ENCODE assay signal across 8 cellular contexts in genomic region chr4:152935661-152936445, GRCh38. TPM values are rescaled to one million over a fixed set of nuclear protein-coding genes. Genes with fewer than 3 reads are reported as not detected.
DNase-seq lines count a peak whose midpoint lies in the region; TF ChIP-seq lines count a peak whose summit lies in the region.

A gene with protein sequence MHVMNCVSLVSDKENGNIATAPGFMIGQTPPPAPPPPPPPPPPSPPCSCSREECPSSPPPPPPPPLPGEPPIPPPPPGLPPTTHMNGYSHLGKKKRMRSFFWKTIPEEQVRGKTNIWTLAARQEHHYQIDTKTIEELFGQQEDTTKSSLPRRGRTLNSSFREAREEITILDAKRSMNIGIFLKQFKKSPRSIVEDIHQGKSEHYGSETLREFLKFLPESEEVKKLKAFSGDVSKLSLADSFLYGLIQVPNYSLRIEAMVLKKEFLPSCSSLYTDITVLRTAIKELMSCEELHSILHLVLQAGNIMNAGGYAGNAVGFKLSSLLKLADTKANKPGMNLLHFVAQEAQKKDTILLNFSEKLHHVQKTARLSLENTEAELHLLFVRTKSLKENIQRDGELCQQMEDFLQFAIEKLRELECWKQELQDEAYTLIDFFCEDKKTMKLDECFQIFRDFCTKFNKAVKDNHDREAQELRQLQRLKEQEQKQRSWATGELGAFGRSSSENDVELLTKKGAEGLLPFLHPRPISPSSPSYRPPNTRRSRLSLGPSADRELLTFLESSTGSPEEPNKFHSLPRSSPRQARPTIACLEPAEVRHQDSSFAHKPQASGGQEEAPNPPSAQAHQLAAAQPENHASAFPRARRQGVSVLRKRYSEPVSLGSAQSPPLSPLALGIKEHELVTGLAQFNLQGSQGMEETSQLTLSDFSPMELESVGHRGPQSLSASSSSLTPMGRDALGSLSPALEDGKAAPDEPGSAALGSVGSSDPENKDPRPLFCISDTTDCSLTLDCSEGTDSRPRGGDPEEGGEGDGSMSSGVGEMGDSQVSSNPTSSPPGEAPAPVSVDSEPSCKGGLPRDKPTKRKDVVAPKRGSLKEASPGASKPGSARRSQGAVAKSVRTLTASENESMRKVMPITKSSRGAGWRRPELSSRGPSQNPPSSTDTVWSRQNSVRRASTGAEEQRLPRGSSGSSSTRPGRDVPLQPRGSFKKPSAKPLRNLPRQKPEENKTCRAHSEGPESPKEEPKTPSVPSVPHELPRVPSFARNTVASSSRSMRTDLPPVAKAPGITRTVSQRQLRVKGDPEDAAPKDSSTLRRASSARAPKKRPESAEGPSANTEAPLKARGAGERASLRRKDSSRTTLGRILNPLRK (plus strand): TSS chr4:152936323. CDS start chr4:152943058, 6,735 bp downstream.

- H3K36me3 ChIP-seq in Karpas-422 (ENCODE audit: insufficient read depth, low read length), result no peaks in the 10 kb centered on the region
- H3K36me3 ChIP-seq in neural cell (ENCODE audit: insufficient read depth, low read length), result no peaks in the 10 kb centered on the region
- H3K36me3 ChIP-seq in OCI-LY7 (ENCODE audit: insufficient read depth, low read length), result no peaks in the 10 kb centered on the region

- H3K36me3 Mint-ChIP-seq in activated CD4-positive, alpha-beta T cell treated with anti-CD3 and anti-CD28 coated beads, Interleukin-2, amount 10 ng/mL, durations not matched to agents 7 days and 5 days (ENCODE audit: low read depth), result peaks cover 5% of the 10 kb centered on the region
- H3K36me3 Mint-ChIP-seq in T-helper 2 cell treated with Interferon-gamma antibody and Interleukin-4, amounts not matched to agents 5 μg/mL and 100 μg/mL, for 36 hours (ENCODE audit: low read depth), result peaks cover 3% of the 10 kb centered on the region

- H3K27ac Mint-ChIP-seq in activated CD4-positive, alpha-beta T cell treated with anti-CD3 and anti-CD28 coated beads, Interleukin-2, amount 10 ng/mL, durations not matched to agents 7 days and 5 days, result no peak within 1 kb of the TSS
- no peak within 1 kb of the TSS for H3K27ac Mint-ChIP-seq in T-helper 2 cell treated with Interferon-gamma antibody and Interleukin-4, amounts not matched to agents 5 μg/mL and 100 μg/mL, for 36 hours

- H3K4me1 Mint-ChIP-seq in activated CD4-positive, alpha-beta T cell treated with anti-CD3 and anti-CD28 coated beads, Interleukin-2, amount 10 ng/mL, durations not matched to agents 7 days and 5 days, result peaks cover 22% of the 10 kb centered on the region
- peaks cover 18% of the 10 kb centered on the region for H3K4me1 Mint-ChIP-seq in T-helper 2 cell treated with Interferon-gamma antibody and Interleukin-4, amounts not matched to agents 5 μg/mL and 100 μg/mL, for 36 hours (ENCODE audit: low read depth)

- H3K9me3 ChIP-seq in Karpas-422 (ENCODE audit: low read length), result no peaks in the 10 kb centered on the region
- H3K9me3 ChIP-seq in neural cell (ENCODE audit: low read length), result no peaks in the 10 kb centered on the region
- H3K9me3 ChIP-seq in OCI-LY7 (ENCODE audit: low read length), result no peaks in the 10 kb centered on the region

- no peaks in the 10 kb centered on the region for H3K79me2 ChIP-seq in Karpas-422 (ENCODE audit: low read length)
- peaks cover 12% of the 10 kb centered on the region for H3K79me2 ChIP-seq in neural cell (replicated peaks; ENCODE audit: insufficient read depth, low read length)
- no peaks in the 10 kb centered on the region for H3K79me2 ChIP-seq in OCI-LY7 (ENCODE audit: insufficient read depth, low read depth, low read length)

- H3K9me2 ChIP-seq in Karpas-422 (replicated peaks; ENCODE audit: insufficient read depth, low read length), result no peaks in the 10 kb centered on the region
- H3K9me2 ChIP-seq in neural cell (ENCODE audit: insufficient read depth, low read length), result no peaks in the 10 kb centered on the region
- no peaks in the 10 kb centered on the region for H3K9me2 ChIP-seq in OCI-LY7 (ENCODE audit: insufficient read depth, low read length)

- H3K9ac ChIP-seq in Karpas-422 (ENCODE audit: low read length) (no peak within 1 kb of the TSS), neural cell (ENCODE audit: low read length) (peak within 1 kb of the TSS; percentile 90)

- CTCF ChIA-PET in activated CD4-positive, alpha-beta T cell treated with anti-CD3 and anti-CD28 coated beads, Interleukin-2, amount 10 ng/mL, durations not matched to agents 7 days and 5 days (lab: Charles Lee), result interaction anchor here (0.7 to 0.9 kb wide), 2 partner anchors 12 to 34 kb away, joined by 3 read pairs; no protein-coding TSS in a partner anchor
- CTCF ChIA-PET in OCI-LY7 (lab: Charles Lee; ENCODE audit: unreplicated experiment), result interaction anchor here (0.6 kb wide), 1 partner anchor 191 kb away, joined by 3 read pairs; no protein-coding TSS in a partner anchor

- TF ChIP-seq RAD21 in neural cell (conservative IDR thresholded peaks at IDR 0.05), result no peak

- TF ChIP-seq CTCF in fibroblast of mammary gland (conservative IDR thresholded peaks at IDR 0.05; ENCODE audit: control insufficient read depth, insufficient read depth, low read depth, low read length) (no peak), neural cell (IDR thresholded peaks at IDR 0.05; ENCODE audit: poor library complexity, severe bottlenecking) (peak; percentile 13), OCI-LY7 (conservative IDR thresholded peaks at IDR 0.05; ENCODE audit: low read length) (no peak)

- peak within 1 kb of the TSS; percentile 34 for H3K4me2 ChIP-seq in Karpas-422 (ENCODE audit: low read depth, low read length, poor library complexity, severe bottlenecking)
- H3K4me2 ChIP-seq in neural cell (ENCODE audit: low read length), result peak within 1 kb of the TSS; percentile 66
- H3K4me2 ChIP-seq in OCI-LY7 (ENCODE audit: low read length), result no peak within 1 kb of the TSS

- H3K4me1 ChIP-seq in Karpas-422 (ENCODE audit: low read length), result no peaks in the 10 kb centered on the region; the same call in 1 of the 2 replicates
- H3K4me1 ChIP-seq in OCI-LY7 (ENCODE audit: insufficient read depth, low read length, poor library complexity, severe bottlenecking), result no peaks in the 10 kb centered on the region

- no peaks in the 10 kb centered on the region for H3K9me3 Mint-ChIP-seq in activated CD4-positive, alpha-beta T cell treated with anti-CD3 and anti-CD28 coated beads, Interleukin-2, amount 10 ng/mL, durations not matched to agents 7 days and 5 days
- no peaks in the 10 kb centered on the region for H3K9me3 Mint-ChIP-seq in T-helper 2 cell treated with Interferon-gamma antibody and Interleukin-4, amounts not matched to agents 5 μg/mL and 100 μg/mL, for 36 hours

- H3K27me3 ChIP-seq in Karpas-422 (ENCODE audit: low read length), result no peaks in the 10 kb centered on the region
- H3K27me3 ChIP-seq in neural cell (ENCODE audit: insufficient read depth, low read depth, low read length), result peaks cover 22% of the 10 kb centered on the region

- intact Hi-C loops in OCI-LY7 (cut with micrococcal nuclease; ENCODE audit: unreplicated experiment), result loop anchor here (10.0 kb wide), 1 partner anchor 189 kb away; no protein-coding TSS in a partner anchor

- DNase-seq in activated CD4-positive, alpha-beta T cell treated with anti-CD3 and anti-CD28 coated beads, Interleukin-2, amount 10 ng/mL, durations not matched to agents 7 days and 5 days, result peak; percentile 26
- DNase-seq in activated CD4-positive, alpha-beta T cell treated with anti-CD3 and anti-CD28 coated beads, Interleukin-2, amount 50 U/mL, for 4 hours, result no peak
- DNase-seq in Karpas-422, result no peak
- peak; percentile 14 for DNase-seq in T-helper 2 cell treated with Interferon-gamma antibody and Interleukin-4, amounts not matched to agents 5 μg/mL and 100 μg/mL, for 36 hours (ENCODE audit: low spot score)
- DNase-seq in fibroblast of mammary gland (ENCODE audit: low read depth), result no peak
- DNase-seq in OCI-LY7 (ENCODE audit: low spot score), result no peak
- no peak for DNase-seq in KG1 (lab: John Stamatoyannopoulos, UW)

- POLR2A ChIA-PET in activated CD4-positive, alpha-beta T cell treated with anti-CD3 and anti-CD28 coated beads, Interleukin-2, amount 10 ng/mL, durations not matched to agents 7 days and 5 days (lab: Charles Lee), result no interaction called here
- POLR2A ChIA-PET in OCI-LY7 (lab: Charles Lee), result no interaction called here

- H2AFZ ChIP-seq in Karpas-422 (ENCODE audit: low read length) (no peak within 1 kb of the TSS), neural cell (ENCODE audit: low read depth, low read length) (peak within 1 kb of the TSS; percentile 84), OCI-LY7 (ENCODE audit: low read length) (no peak within 1 kb of the TSS)

- H3K27me3 Mint-ChIP-seq in activated CD4-positive, alpha-beta T cell treated with anti-CD3 and anti-CD28 coated beads, Interleukin-2, amount 10 ng/mL, durations not matched to agents 7 days and 5 days, result peaks cover 63% of the 10 kb centered on the region
- H3K27me3 Mint-ChIP-seq in T-helper 2 cell treated with Interferon-gamma antibody and Interleukin-4, amounts not matched to agents 5 μg/mL and 100 μg/mL, for 36 hours (ENCODE audit: low read depth), result peaks cover 67% of the 10 kb centered on the region

- peak; percentile 32 for TF ChIP-seq EP300 in neural cell (conservative IDR thresholded peaks at IDR 0.05; ENCODE audit: poor library complexity, severe bottlenecking)

- no peaks in the 10 kb centered on the region for H3F3A ChIP-seq in neural cell (ENCODE audit: insufficient read depth, low read length, poor library complexity, severe bottlenecking)

- H3K4me3 Mint-ChIP-seq in activated CD4-positive, alpha-beta T cell treated with anti-CD3 and anti-CD28 coated beads, Interleukin-2, amount 10 ng/mL, durations not matched to agents 7 days and 5 days, result peak within 1 kb of the TSS; percentile 61
- H3K4me3 Mint-ChIP-seq in T-helper 2 cell treated with Interferon-gamma antibody and Interleukin-4, amounts not matched to agents 5 μg/mL and 100 μg/mL, for 36 hours, result peak within 1 kb of the TSS; percentile 72

- BruUV-seq in OCI-LY7 (replicated peaks; lab: Mats Ljungman, UMichigan), result no TSS peak

- no peak within 1 kb of the TSS for H3K27ac ChIP-seq in Karpas-422 (ENCODE audit: low read length)
- peak within 1 kb of the TSS; percentile 74 for H3K27ac ChIP-seq in neural cell (ENCODE audit: low read length)
- no peak within 1 kb of the TSS for H3K27ac ChIP-seq in OCI-LY7 (ENCODE audit: low read depth, low read length, poor library complexity, severe bottlenecking)

- H4K20me1 ChIP-seq in Karpas-422 (ENCODE audit: insufficient read depth, low read depth, low read length) (peaks cover 5% of the 10 kb centered on the region; the same call in 1 of the 2 replicates), neural cell (ENCODE audit: insufficient read depth) (peaks cover 4% of the 10 kb centered on the region), OCI-LY7 (ENCODE audit: insufficient read depth, low read length) (no peaks in the 10 kb centered on the region)

- peak within 1 kb of the TSS; percentile 26; the same call in 1 of the 2 replicates for H3K4me3 ChIP-seq in Karpas-422 (ENCODE audit: low read length)
- H3K4me3 ChIP-seq in fibroblast of mammary gland (ENCODE audit: control insufficient read depth, low read depth, low read length), result peak within 1 kb of the TSS; percentile 47
- H3K4me3 ChIP-seq in neural cell (ENCODE audit: low read length), result peak within 1 kb of the TSS; percentile 82
- no peak within 1 kb of the TSS for H3K4me3 ChIP-seq in OCI-LY7 (ENCODE audit: low read depth, low read length, poor library complexity, severe bottlenecking)

RNA-seq across cellular contexts. Expression of the gene that starts here (rescaled TPM):
- under 1 TPM; 0.07 to 0.10 TPM for total RNA-seq in activated CD4-positive, alpha-beta T cell treated with anti-CD3 and anti-CD28 coated beads, Interleukin-2, amount 10 ng/mL, durations not matched to agents 7 days and 5 days
- 0.07 and 0.61 TPM in 2 replicates for total RNA-seq in Karpas-422 (2014; rRNA removed; shearing (Covaris generic); ENCODE audit: low replicate concordance)
- polyA plus RNA-seq in neural cell, result 10.1 and 11.4 TPM in 2 replicates
- 19.0 and 20.6 TPM in 2 replicates for polyA minus RNA-seq in neural cell
- total RNA-seq in OCI-LY7 (2014; rRNA removed; shearing (Covaris generic)), result 0.03 and 0.13 TPM in 2 replicates
- 0.04 and 0.06 TPM in 2 replicates for total RNA-seq in OCI-LY7 (2022)

Comparison
In these comparisons a context has a peak if more than half of its experiments do, and no peak if none do; other contexts are left out.
1. Peak in DNase-seq in activated CD4-positive, alpha-beta T cell treated with anti-CD3 and anti-CD28 coated beads, Interleukin-2, amount 10 ng/mL, durations not matched to agents 7 days and 5 days; RNA of the gene not detected or under 1 TPM.